In the genomic region with DNA sequence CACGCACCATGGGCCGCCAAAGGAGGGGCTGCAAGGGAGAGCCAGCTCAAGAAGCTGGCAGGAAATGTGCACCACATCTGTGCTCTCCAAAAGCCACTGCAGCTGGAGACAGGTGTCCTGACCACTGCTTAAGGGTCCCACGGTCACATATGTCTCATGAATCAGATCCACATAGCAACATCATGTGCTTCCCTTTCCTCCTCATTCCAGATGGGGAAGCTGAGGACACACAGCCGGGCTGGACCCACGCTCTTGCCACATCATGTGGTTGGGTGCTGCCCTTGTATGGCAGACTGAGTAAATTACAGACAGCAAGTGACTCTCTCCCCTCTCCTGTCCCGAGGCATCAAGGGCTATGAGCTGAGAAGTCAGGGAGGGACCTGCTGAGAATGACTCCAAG, we compare ENCODE assay signal across 13 cellular contexts. TPM values are rescaled to one million over a fixed set of nuclear protein-coding genes. Genes with fewer than 3 reads are reported as not detected.
DNase-seq lines count a peak whose midpoint lies in the region; ATAC-seq and TF ChIP-seq lines count a peak whose summit lies in the region.
"Had no signal": no experiment of that assay in that cellular context is flagged by ENCODE, and none has a peak within 500 bp of the region (broad histone marks: within the 10 kb centered on the region; RNA-seq: fewer than 3 reads in every experiment).

No MANE protein-coding gene starts in this region.

- in situ Hi-C loops in GM13976 (cut with MboI; ENCODE audit: low sequenced_read_pairs, unreplicated experiment): no loop called here

- H3K27me3 Mint-ChIP-seq in CD14-positive monocyte (ENCODE audit: low read depth in 3 of 3): peaks cover 3 to 13% (median 10%) of the 10 kb centered on the region in 3 donors

- TF ChIP-seq POLR2A in GM18505 (IDR thresholded peaks at IDR 0.05; ENCODE audit: borderline replicate concordance, extremely low read depth, insufficient read depth, insufficient read length): no peak

- H3K4ac ChIP-seq in neuronal stem cell (ENCODE audit: low read length): no peak overlapping the region

- peak; percentile 45 for DNase-seq in NCI-H2196 (lab: John Stamatoyannopoulos, UW; ENCODE audit: unreplicated experiment)
- no peak for DNase-seq in NCI-H2196 treated with DMSO at 0.1 percent for 48 hours (lab: John Stamatoyannopoulos, UW; ENCODE audit: unreplicated experiment)
- DNase-seq in LNCaP clone FGC (ENCODE audit: low read depth): no peak
- no peak for DNase-seq in RWPE2 (ENCODE audit: low spot score)
- no peak for DNase-seq in neuronal stem cell (ENCODE audit: low spot score)
- no peak for DNase-seq in CD14-positive monocyte (ENCODE audit: low spot score)
- no peak for DNase-seq in GM13976 (ENCODE audit: low spot score)
- DNase-seq: activated effector memory CD4-positive, alpha-beta T cell treated with Interleukin-2 at 50 U/mL for 16 hours; NCI-H187; thyroid gland had no signal

- no peaks in the 10 kb centered on the region for H3K4me1 Mint-ChIP-seq in CD14-positive monocyte

- H3K4me1 ChIP-seq in RWPE2 (ENCODE audit: insufficient read depth, poor library complexity, severe bottlenecking) (no peaks in the 10 kb centered on the region), neuronal stem cell (ENCODE audit: control insufficient read depth in 2 of 2, insufficient read depth in 1 of 2, low read depth in 1 of 2, low read length in 2 of 2) (no peaks in the 10 kb centered on the region)
- H3K4me1 ChIP-seq: pancreas had no signal

- no peaks in the 10 kb centered on the region for H3K36me3 Mint-ChIP-seq in CD14-positive monocyte

- no peak overlapping the region for H2BK5ac ChIP-seq in neuronal stem cell (ENCODE audit: low read length)

- H3K14ac ChIP-seq in neuronal stem cell (ENCODE audit: low read length): peak overlapping the region; percentile 3

- no CpG with 5 or more reads among the region's 6 CpGs for WGBS in neuronal stem cell (ENCODE audit: extremely low coverage in 2 of 2, insufficient read length in 2 of 2, insufficient replicate concordance in 1 of 2), 2 donors

- no peak overlapping the region for H3K4me2 ChIP-seq in neuronal stem cell (ENCODE audit: insufficient read depth, low read length, poor library complexity, severe bottlenecking)

- H3K23ac ChIP-seq in neuronal stem cell (ENCODE audit: low read depth, low read length, poor library complexity): no peak overlapping the region

- H3K4me3 ChIP-seq in LNCaP clone FGC (ENCODE audit: low read depth, low read length): no peak overlapping the region
- no peak overlapping the region for H3K4me3 ChIP-seq in RWPE2 (ENCODE audit: severe bottlenecking)
- H3K4me3 ChIP-seq in neuronal stem cell (ENCODE audit: low read length in 2 of 2): no peak overlapping the region
- H3K4me3 ChIP-seq: dorsolateral prefrontal cortex, pancreas, thyroid gland had no signal

- H3K4me3 Mint-ChIP-seq in CD14-positive monocyte: no peak overlapping the region

- no peak overlapping the region for H3K27ac Mint-ChIP-seq in CD14-positive monocyte

- H3K9ac ChIP-seq in neuronal stem cell (ENCODE audit: low read depth, low read length, poor library complexity): no peak overlapping the region

- peaks cover 0 to 3% (median 0%) of the 10 kb centered on the region in 7 donors for H3K9me3 Mint-ChIP-seq in CD14-positive monocyte

- H4K8ac ChIP-seq in neuronal stem cell (ENCODE audit: low read depth, low read length): no peak overlapping the region

- H3K9me3 ChIP-seq in RWPE2 (ENCODE audit: severe bottlenecking) (no peaks in the 10 kb centered on the region), neuronal stem cell (replicated peaks in 1 of 2; ENCODE audit: control insufficient read depth in 2 of 2, insufficient read depth in 1 of 2, low read depth in 1 of 2, low read length in 2 of 2) (peaks cover 0 to 3% of the 10 kb centered on the region in 2 donors)
- H3K9me3 ChIP-seq: pancreas, thyroid gland had no signal

- intact Hi-C loops in CD14-positive monocyte (cut with micrococcal nuclease): no loop called here

- ATAC-seq in RWPE2 (ENCODE audit: low read depth) (0 out of 3 replicates have a peak, but pooled peaks have one; percentile 26), GM18505 (IDR thresholded peaks at IDR 0.05; ENCODE audit: unreplicated experiment) (no peak)
- ATAC-seq: pancreas had no signal

- H3K27me3 ChIP-seq in RWPE2 (ENCODE audit: insufficient read depth, poor library complexity, severe bottlenecking) (peaks cover 17% of the 10 kb centered on the region), neuronal stem cell (ENCODE audit: control insufficient read depth in 3 of 3, insufficient read depth in 3 of 3, low read depth in 1 of 3, low read length in 3 of 3) (peaks cover 0 to 17% (median 0%) of the 10 kb centered on the region in 3 experiments)
- H3K27me3 ChIP-seq: pancreas, thyroid gland had no signal

- no peak overlapping the region for H4K91ac ChIP-seq in neuronal stem cell (ENCODE audit: low read depth, low read length, poor library complexity)

- no peak overlapping the region for H2AK5ac ChIP-seq in neuronal stem cell (ENCODE audit: low read depth, low read length)

- no peak overlapping the region for H2BK12ac ChIP-seq in neuronal stem cell (ENCODE audit: low read length)

- H3K36me3 ChIP-seq in RWPE2 (ENCODE audit: low read depth) (no peaks in the 10 kb centered on the region), neuronal stem cell (replicated peaks in 1 of 2; ENCODE audit: control insufficient read depth in 2 of 2, insufficient read depth in 2 of 2, low read length in 2 of 2) (no peaks in the 10 kb centered on the region)
- H3K36me3 ChIP-seq: pancreas, thyroid gland had no signal

- TF ChIP-seq CTCF in LNCaP clone FGC (IDR thresholded peaks at IDR 0.05; ENCODE audit: control insufficient read depth, extremely low read depth, insufficient read depth) (peak; percentile 28; the same call in 1 of the 2 replicates), RWPE2 (IDR thresholded peaks at IDR 0.05; ENCODE audit: poor library complexity, severe bottlenecking) (peak; percentile 25), CD14-positive monocyte (IDR thresholded peaks at IDR 0.05) (no peak), GM13976 (IDR thresholded peaks at IDR 0.05; ENCODE audit: borderline replicate concordance, control extremely low read depth, extremely low read depth, insufficient read depth, missing control alignments) (no peak)

- H3K27ac ChIP-seq in RWPE2 (ENCODE audit: poor library complexity, severe bottlenecking) (no peak overlapping the region), neuronal stem cell (replicated peaks; ENCODE audit: low read length) (no peak overlapping the region)
- H3K27ac ChIP-seq: dorsolateral prefrontal cortex, pancreas, thyroid gland had no signal

- no peaks in the 10 kb centered on the region for H3K79me1 ChIP-seq in neuronal stem cell (ENCODE audit: low read depth, low read length)

- no peak overlapping the region for H2BK120ac ChIP-seq in neuronal stem cell (ENCODE audit: low read depth, low read length)

- no peak overlapping the region for H2AFZ ChIP-seq in neuronal stem cell (ENCODE audit: low read length)

- H2BK15ac ChIP-seq in neuronal stem cell (ENCODE audit: low read length): no peak overlapping the region

- no peak overlapping the region for H3K18ac ChIP-seq in neuronal stem cell (ENCODE audit: low read length)

RNA-seq across cellular contexts. Expression of gene NSUN2, which starts 58.3 kb away (rescaled TPM):
- 21.5 TPM for polyA plus RNA-seq in neuronal stem cell (2013, experiment 1 of 2)
- 21.4 TPM for polyA plus RNA-seq in neuronal stem cell (2013, experiment 2 of 2)
- polyA plus RNA-seq in CD14-positive monocyte: 10 to 100 TPM; 24.4 to 25.6 TPM

RNA-seq across cellular contexts. Expression of gene SRD5A1, which starts 58.7 kb away (rescaled TPM):
- 10.9 TPM for polyA plus RNA-seq in neuronal stem cell (2013, experiment 1 of 2)
- 10.5 TPM for polyA plus RNA-seq in neuronal stem cell (2013, experiment 2 of 2)
- polyA plus RNA-seq in CD14-positive monocyte: 10 to 100 TPM; 26.0 to 34.7 TPM

Comparison
In these comparisons a context has a peak if more than half of its experiments do, and no peak if none do; other contexts are left out.
1. CTCF ChIP-seq: peak in LNCaP clone FGC (single experiment) and RWPE2 (single experiment); none in CD14-positive monocyte (single experiment) and GM13976 (single experiment).